18 cellular contexts compared by ENCODE assay signal in the genomic region with DNA sequence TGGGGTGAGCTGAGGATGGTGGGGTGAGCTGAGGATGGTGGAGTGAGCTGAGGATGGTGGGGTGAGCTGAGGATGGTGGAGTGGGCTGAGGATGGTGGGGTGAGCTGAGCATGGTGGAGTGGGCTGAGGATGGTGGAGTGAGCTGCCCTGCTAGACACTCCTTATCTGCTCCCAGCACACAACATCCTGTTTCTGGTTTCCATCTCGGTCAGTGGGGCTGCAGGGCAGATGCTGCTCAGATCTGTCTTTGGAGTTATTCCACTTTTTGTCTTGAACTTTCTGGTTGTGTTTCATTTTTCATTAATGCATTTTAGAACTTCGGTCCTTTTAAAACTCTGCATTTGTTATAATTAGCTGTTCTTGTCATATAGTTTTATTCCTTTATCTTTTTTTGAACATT.
DNase-seq lines count a peak whose midpoint lies in the region; ATAC-seq, FAIRE-seq and TF ChIP-seq lines count a peak whose summit lies in the region.
"Had no signal": no experiment of that assay in that cellular context is flagged by ENCODE, and none has a peak within 500 bp of the region (broad histone marks: within the 10 kb centered on the region; RNA-seq: fewer than 3 reads in every experiment).

No MANE protein-coding gene starts in this region.

- H3K27me3 ChIP-seq in upper lobe of right lung: no peaks in the 10 kb centered on the region

- FAIRE-seq in GM12891 (lab: Jason Lieb, UNC) (no peak), HTR-8/SVneo (lab: Jason Lieb, UNC) (no peak)

- H3K4me3 ChIP-seq in upper lobe of right lung: no peak overlapping the region
- H3K4me3 ChIP-seq: mucosa of descending colon had no signal

- no peak for TF ChIP-seq CTCF in upper lobe of right lung (IDR thresholded peaks at IDR 0.05)

- H3K36me3 Mint-ChIP-seq in activated T-cell treated with anti-CD3 and anti-CD28 coated beads, Interleukin-2, amount 50 U/mL, for 72 hours (ENCODE audit: insufficient read depth in 2 of 2): peaks cover 2 to 3% of the 10 kb centered on the region in 2 donors
- H3K36me3 Mint-ChIP-seq in activated naive CD8-positive, alpha-beta T cell treated with anti-CD3 and anti-CD28 coated beads, Interleukin-2, amount 50 U/mL, for 24 hours (ENCODE audit: low read depth): peaks cover 3% of the 10 kb centered on the region

- no peaks in the 10 kb centered on the region for H3K4me1 ChIP-seq in upper lobe of right lung

- no peak overlapping the region for H3K27ac ChIP-seq in upper lobe of right lung

- H3K9me3 Mint-ChIP-seq in activated T-cell treated with anti-CD3 and anti-CD28 coated beads, Interleukin-2, amount 50 U/mL, for 72 hours: no peaks in the 10 kb centered on the region
- no peaks in the 10 kb centered on the region for H3K9me3 Mint-ChIP-seq in activated naive CD8-positive, alpha-beta T cell treated with anti-CD3 and anti-CD28 coated beads, Interleukin-2, amount 50 U/mL, for 24 hours
- H3K9me3 Mint-ChIP-seq: T-cell had no signal

- peak overlapping the region; percentile 40 for H3K27ac Mint-ChIP-seq in activated T-cell treated with anti-CD3 and anti-CD28 coated beads, Interleukin-2, amount 50 U/mL, for 72 hours
- H3K27ac Mint-ChIP-seq in activated naive CD8-positive, alpha-beta T cell treated with anti-CD3 and anti-CD28 coated beads, Interleukin-2, amount 50 U/mL, for 24 hours: peak overlapping the region; percentile 2

- ATAC-seq in activated T-cell treated with anti-CD3 and anti-CD28 coated beads, Interleukin-2, amount 50 U/mL, for 72 hours (replicated peaks in 1 of 2): no peak
- no peak for ATAC-seq in activated naive CD8-positive, alpha-beta T cell treated with anti-CD3 and anti-CD28 coated beads, Interleukin-2, amount 50 U/mL, for 24 hours
- ATAC-seq in upper lobe of right lung: no peak
- ATAC-seq: left colon, mucosa of descending colon, Panc1, sciatic nerve, T-cell had no signal

- H3K9me3 ChIP-seq in upper lobe of right lung: no peaks in the 10 kb centered on the region
- H3K9me3 ChIP-seq: mucosa of descending colon had no signal

- intact Hi-C loops in upper lobe of right lung (cut with DNase I): no loop called here

- peaks cover 10% of the 10 kb centered on the region for H3K4me1 Mint-ChIP-seq in activated T-cell treated with anti-CD3 and anti-CD28 coated beads, Interleukin-2, amount 50 U/mL, for 72 hours (ENCODE audit: low read depth)
- peaks cover 12% of the 10 kb centered on the region for H3K4me1 Mint-ChIP-seq in activated naive CD8-positive, alpha-beta T cell treated with anti-CD3 and anti-CD28 coated beads, Interleukin-2, amount 50 U/mL, for 24 hours

- no peak overlapping the region for H3K4me3 Mint-ChIP-seq in activated T-cell treated with anti-CD3 and anti-CD28 coated beads, Interleukin-2, amount 50 U/mL, for 72 hours
- H3K4me3 Mint-ChIP-seq in activated naive CD8-positive, alpha-beta T cell treated with anti-CD3 and anti-CD28 coated beads, Interleukin-2, amount 50 U/mL, for 24 hours: no peak overlapping the region
- H3K4me3 Mint-ChIP-seq: T-cell had no signal

- TF ChIP-seq POLR2A in GM12891 (IDR thresholded peaks at IDR 0.05; ENCODE audit: low read depth, low read length): no peak

- no peak for DNase-seq in activated T-cell treated with anti-CD3 and anti-CD28 coated beads, Interleukin-2, amount 50 U/mL, for 72 hours
- no peak for DNase-seq in activated T-cell treated with anti-CD3 and anti-CD28 coated beads, Interleukin-2, amount 50 U/mL, for 1 hour
- DNase-seq in Kasumi-1 (lab: John Stamatoyannopoulos, UW) (peak; percentile 39 to 52), GM12891 (ENCODE audit: insufficient read length, low spot score) (no peak), upper lobe of right lung (no peak), HTR-8/SVneo (ENCODE audit: insufficient read length, low spot score) (no peak)
- no peak for DNase-seq in activated naive CD8-positive, alpha-beta T cell treated with anti-CD3 and anti-CD28 coated beads, Interleukin-2, amount 50 U/mL, for 24 hours
- DNase-seq: caudate nucleus; effector CD8-positive, alpha-beta T cell; left colon; NCI-H2029 treated with DMSO at 0.1 percent for 48 hours; NCI-H526; stimulated activated CD4-positive, alpha-beta T cell treated with anti-CD3 and anti-CD28 coated beads, Interleukin-2, amount 100 ng/mL, for 24 hours; substantia nigra; T-cell had no signal

- no peaks in the 10 kb centered on the region for H3K36me3 ChIP-seq in upper lobe of right lung

- no peaks in the 10 kb centered on the region for H3K27me3 Mint-ChIP-seq in activated T-cell treated with anti-CD3 and anti-CD28 coated beads, Interleukin-2, amount 50 U/mL, for 72 hours (ENCODE audit: low read depth)
- no peaks in the 10 kb centered on the region for H3K27me3 Mint-ChIP-seq in activated naive CD8-positive, alpha-beta T cell treated with anti-CD3 and anti-CD28 coated beads, Interleukin-2, amount 50 U/mL, for 24 hours
- H3K27me3 Mint-ChIP-seq: T-cell had no signal

TF ChIP-seq in GM12891, 5 proteins besides CTCF, POLR2A, EP300 and RAD21:
- TF ChIP-seq POU2F2 (IDR thresholded peaks at IDR 0.05; ENCODE audit: low read depth, low read length) (no peak), POLR2AphosphoS5 (IDR thresholded peaks at IDR 0.05; ENCODE audit: low read depth, low read length) (no peak)

Comparison
In these comparisons a context has a peak if more than half of its experiments do, and no peak if none do; other contexts are left out.
1. DNase-seq: peak in Kasumi-1 (2 of 2); none in activated T-cell treated with anti-CD3 and anti-CD28 coated beads, Interleukin-2, amount 50 U/mL, for 72 hours (0 of 2), activated T-cell treated with anti-CD3 and anti-CD28 coated beads, Interleukin-2, amount 50 U/mL, for 1 hour (single experiment), activated naive CD8-positive, alpha-beta T cell treated with anti-CD3 and anti-CD28 coated beads, Interleukin-2, amount 50 U/mL, for 24 hours (single experiment), GM12891 (single experiment), upper lobe of right lung (single experiment) and HTR-8/SVneo (single experiment).